In the genomic region with DNA sequence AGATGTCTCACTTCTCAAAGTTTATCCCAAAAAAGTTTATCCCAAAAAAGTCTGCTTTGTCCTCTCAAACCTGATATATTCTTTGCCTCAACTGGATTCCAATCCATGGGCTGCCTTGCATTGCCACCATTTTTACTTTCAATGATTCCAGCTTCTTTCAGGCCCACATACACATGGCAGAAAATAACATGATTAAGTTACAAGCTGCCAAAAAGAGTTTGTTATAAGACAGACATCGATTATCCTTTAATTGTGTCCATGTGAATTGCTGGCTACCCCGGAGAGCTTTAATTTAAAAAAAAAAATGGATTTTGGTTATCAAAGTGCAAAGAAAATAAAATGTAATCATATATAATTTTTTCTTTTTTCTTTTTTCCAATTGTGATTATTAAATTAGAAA, we compare ENCODE assay signal across 4 cellular contexts.
"Had no signal": no experiment of that assay in that cellular context is flagged by ENCODE, and none has a peak within 500 bp of the region (broad histone marks: within the 10 kb centered on the region; RNA-seq: fewer than 3 reads in every experiment).

No MANE protein-coding gene starts in this region.

- DNase-seq: IMR-90 had no signal

- ATAC-seq: HepG2, K562 had no signal

- H3K4me3 ChIP-seq: K562 had no signal

- H3K27ac ChIP-seq: HL-60 had no signal
